ENCODE assay signal across 20 cellular contexts in genomic region chr10:124598196-124598595, GRCh38.
"Had no signal": no experiment of that assay in that cellular context is flagged by ENCODE, and none has a peak within 500 bp of the region (broad histone marks: within the 10 kb centered on the region; RNA-seq: fewer than 3 reads in every experiment).

No MANE protein-coding gene starts in this region.

- H3K36me3 ChIP-seq: ascending aorta, esophagus squamous epithelium, lower lobe of right lung, neural progenitor cell, prostate gland, right lobe of liver, thoracic aorta had no signal

- H3K9ac ChIP-seq: neural progenitor cell had no signal

- H3K27me3 ChIP-seq: ascending aorta, esophagus squamous epithelium, neural progenitor cell, right lobe of liver had no signal

- H2AFZ ChIP-seq: neural progenitor cell had no signal

- H3K27ac ChIP-seq: ascending aorta, esophagus squamous epithelium, lower lobe of right lung, neural progenitor cell, prostate gland, right lobe of liver, thoracic aorta had no signal

- ATAC-seq: activated T-cell treated with anti-CD3 and anti-CD28 coated beads, Interleukin-2, amount 50 U/mL, for 4 hours; lower lobe of right lung; SK-N-SH treated with all-trans-retinoic acid at 6 μM for 48 hours had no signal

- H3K9me3 ChIP-seq: ascending aorta, esophagus squamous epithelium, lower lobe of right lung, prostate gland, right lobe of liver, thoracic aorta had no signal

- H3K4me1 ChIP-seq: ascending aorta, lower lobe of right lung, neural progenitor cell, prostate gland had no signal

- DNase-seq: activated CD4-positive, alpha-beta T cell treated with anti-CD3 and anti-CD28 coated beads, Interleukin-2, amount 10 ng/mL, durations not matched to agents 7 days and 5 days; activated CD8-positive, alpha-beta memory T cell treated with anti-CD3 and anti-CD28 coated beads, Interleukin-2, amount 50 U/mL, for 4 hours; activated effector memory CD4-positive, alpha-beta T cell treated with Interleukin-2 at 50 U/mL for 16 hours; activated naive CD4-positive, alpha-beta T cell treated with anti-CD3 and anti-CD28 coated beads, Interleukin-2, amount 50 U/mL, for 16 hours; activated T-cell treated with anti-CD3 and anti-CD28 coated beads, Interleukin-2, amount 50 U/mL, for 4 hours; cerebellar nuclear complex; effector CD8-positive, alpha-beta T cell; esophagus squamous epithelium; lower lobe of right lung; midbrain; small intestine; stimulated activated CD4-positive, alpha-beta T cell treated with anti-CD3 and anti-CD28 coated beads, Interleukin-4, amount 100 ng/mL, for 1 hour; T-helper 1 cell; T-helper 9 cell had no signal

- H3K4me3 ChIP-seq: ascending aorta, esophagus squamous epithelium, lower lobe of right lung, neural progenitor cell, prostate gland, right lobe of liver, thoracic aorta had no signal

- H3K4me2 ChIP-seq: neural progenitor cell had no signal
